27 cellular contexts compared by ENCODE assay signal in the genomic region with DNA sequence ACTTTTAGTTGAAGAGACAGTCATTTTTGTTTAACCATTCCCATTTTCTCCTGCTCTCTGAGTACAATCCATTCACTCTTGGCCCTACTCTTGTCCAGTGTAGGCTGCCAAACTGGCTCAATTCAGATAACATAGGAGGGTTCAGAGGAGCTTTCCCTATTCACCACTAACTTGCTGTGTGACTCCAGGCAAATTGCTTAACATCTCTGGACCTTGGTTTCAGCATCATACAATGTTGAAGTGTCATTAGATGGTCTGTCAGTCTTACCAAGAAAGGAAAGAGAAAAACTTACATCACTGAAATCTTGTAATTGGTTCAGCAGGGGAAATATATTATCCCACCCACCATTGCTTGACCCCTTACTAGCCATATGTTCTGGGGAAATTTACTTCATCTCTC.
"Had no signal": no experiment of that assay in that cellular context is flagged by ENCODE, and none has a peak within 500 bp of the region (broad histone marks: within the 10 kb centered on the region; RNA-seq: fewer than 3 reads in every experiment).

No MANE protein-coding gene starts in this region.

- H3K36me3 ChIP-seq: stomach, suprapubic skin, thoracic aorta, thyroid gland, tibial artery, tibial nerve, transverse colon, upper lobe of left lung, upper lobe of right lung, uterus, vagina had no signal

- H3K27me3 ChIP-seq: suprapubic skin, testis, tibial artery, tibial nerve, transverse colon, upper lobe of left lung, upper lobe of right lung, uterus, vagina had no signal

- H3K27ac ChIP-seq: stomach, suprapubic skin, testis, thoracic aorta, thyroid gland, tibial artery, tibial nerve, transverse colon, upper lobe of left lung, upper lobe of right lung, uterus, vagina had no signal

- H3K4me3 ChIP-seq: stomach, suprapubic skin, testis, thoracic aorta, thyroid gland, tibial artery, tibial nerve, transverse colon, upper lobe of left lung, upper lobe of right lung, uterus, vagina had no signal

- DNase-seq: stimulated activated CD4-positive, alpha-beta T cell treated with anti-CD3 and anti-CD28 coated beads, Interleukin-2, amount 100 ng/mL, for 48 hours; stimulated activated CD4-positive, alpha-beta T cell treated with anti-CD3 and anti-CD28 coated beads, Interleukin-4, amount 100 ng/mL, for 1 hour; stimulated activated CD4-positive, alpha-beta T cell treated with anti-CD3 and anti-CD28 coated beads, Interleukin-4, amount 100 ng/mL, for 24 hours; stimulated activated CD4-positive, alpha-beta T cell treated with anti-CD3 and anti-CD28 coated beads, Interleukin-4, amount 100 ng/mL, for 4 hours; stimulated activated CD8-positive, alpha-beta memory T cell treated with anti-CD3 and anti-CD28 coated beads, Interleukin-4, amount 100 ng/mL, for 48 hours; stimulated activated naive B cell treated with anti-CD40 and anti-IgM and Interleukin-4, amounts not matched to agents 10 μg/mL and 1 μg/mL and 100 μg/mL, for 72 hours; stimulated activated naive CD4-positive, alpha-beta T cell; stimulated activated naive CD4-positive, alpha-beta T cell treated with Interleukin-2 at 50 U/mL for 16 hours; stimulated activated naive CD8-positive, alpha-beta T cell treated with anti-CD3 and anti-CD28 coated beads, Interleukin-15, amount 100 ng/mL, for 72 hours; stimulated activated naive CD8-positive, alpha-beta T cell treated with anti-CD3 and anti-CD28 coated beads, Interleukin-15, Interleukin-2, amounts not matched to agents 100 U/mL and 50 U/mL, for 24 hours; stomach; substantia nigra; testis; thyroid gland; tibial artery; transverse colon; trophoblast cell; upper lobe of left lung; upper lobe of right lung; uterus had no signal

- ATAC-seq: stimulated activated effector memory CD8-positive, alpha-beta T cell treated with anti-CD3 and anti-CD28 coated beads, Interleukin-12 subunit alpha, Interleukin-12 subunit beta, amount 100 ng/mL, for 72 hours; stimulated activated memory B cell treated with anti-CD40 and anti-IgM and Interleukin-4, amounts not matched to agents 10 μg/mL and 1 μg/mL and 100 μg/mL, for 72 hours; stimulated activated naive B cell treated with anti-CD40 and anti-IgM and Interleukin-4, amounts not matched to agents 10 μg/mL and 1 μg/mL and 100 μg/mL, for 72 hours; stimulated activated naive CD8-positive, alpha-beta T cell treated with anti-CD3 and anti-CD28 coated beads, Interleukin-15, amount 100 ng/mL, for 72 hours; stimulated activated naive CD8-positive, alpha-beta T cell treated with anti-CD3 and anti-CD28 coated beads, Interleukin-15, Interleukin-2, amounts not matched to agents 100 U/mL and 50 U/mL, for 24 hours; upper lobe of right lung had no signal

- FAIRE-seq: urothelium cell line had no signal

- H3K4me1 ChIP-seq: stomach, suprapubic skin, testis, thyroid gland, tibial artery, tibial nerve, transverse colon, upper lobe of left lung, upper lobe of right lung, uterus, vagina had no signal

- H3K9me3 ChIP-seq: stomach, suprapubic skin, testis, thoracic aorta, thyroid gland, tibial artery, tibial nerve, transverse colon, upper lobe of left lung, upper lobe of right lung, uterus, vagina had no signal
